In genomic region chr7:29116361-29116760, GRCh38 we compare ENCODE assay signal across 14 cellular contexts. TPM values are rescaled to one million over a fixed set of nuclear protein-coding genes. Genes with fewer than 3 reads are reported as not detected.
DNase-seq lines count a peak whose midpoint lies in the region; ATAC-seq and TF ChIP-seq lines count a peak whose summit lies in the region.
"Had no signal": no experiment of that assay in that cellular context is flagged by ENCODE, and none has a peak within 500 bp of the region (broad histone marks: within the 10 kb centered on the region; RNA-seq: fewer than 3 reads in every experiment).

No MANE protein-coding gene starts in this region.

- 0 out of 2 replicates have a peak, but pooled peaks cover 4% of the 10 kb centered on the region for H3K9me3 ChIP-seq in PC-9 (ENCODE audit: insufficient read depth, low read depth)
- H3K9me3 ChIP-seq: A549 had no signal

- H3K4me2 ChIP-seq in PC-9 = no peak overlapping the region
- H3K4me2 ChIP-seq: A549 had no signal

- no TSS peak for BruUV-seq in PC-9 (replicated peaks; lab: Mats Ljungman, UMichigan)

- POLR2A ChIA-PET in PC-9 (lab: Charles Lee; ENCODE audit: unreplicated experiment) = no interaction called here

- no peaks in the 10 kb centered on the region for H3K36me3 ChIP-seq in PC-9 (ENCODE audit: low read depth)

- TF ChIP-seq CTCF in PC-9 (conservative IDR thresholded peaks at IDR 0.05) (no peak), foreskin keratinocyte (conservative IDR thresholded peaks at IDR 0.05) (no peak)

- H3K79me2 ChIP-seq in PC-9 (ENCODE audit: low read depth) = peaks cover 8% of the 10 kb centered on the region; the same call in 1 of the 2 replicates

- peaks cover 62% of the 10 kb centered on the region for H3K4me1 ChIP-seq in PC-9 (replicated peaks; ENCODE audit: insufficient read depth)
- peaks cover 28% of the 10 kb centered on the region for H3K4me1 ChIP-seq in foreskin keratinocyte
- H3K4me1 ChIP-seq: A549 had no signal

- in situ Hi-C loops in G401 (cut with HindIII; ENCODE audit: low sequenced_read_pairs) = no loop called here

- peak overlapping the region; percentile 42 for H3K27ac ChIP-seq in PC-9
- no peak overlapping the region for H3K27ac ChIP-seq in foreskin keratinocyte
- H3K27ac ChIP-seq: A549 had no signal

- no peak overlapping the region for H2AFZ ChIP-seq in PC-9

- no peaks in the 10 kb centered on the region for H3K27me3 ChIP-seq in PC-9 (ENCODE audit: insufficient read depth, low read depth)
- H3K27me3 ChIP-seq in foreskin keratinocyte = no peaks in the 10 kb centered on the region

- no peaks in the 10 kb centered on the region for H3K9me2 ChIP-seq in PC-9 (ENCODE audit: insufficient read depth)

- DNase-seq in A172 (ENCODE audit: low spot score) (peak; percentile 21), G401 (ENCODE audit: low spot score) (peak; percentile 32), PC-9 (peak in 1 of 2 experiments; percentile 89), kidney glomerular epithelial cell (lab: John Stamatoyannopoulos, UW) (peak; percentile 30), foreskin keratinocyte (no peak), mesenteric fat pad (ENCODE audit: low spot score) (no peak)
- DNase-seq: EL, KG1, NCI-H1092, NCI-H2081 treated with DMSO at 0.1 percent for 48 hours, SHP77 had no signal

- ATAC-seq in foreskin keratinocyte (no peak), HG03521 (IDR thresholded peaks at IDR 0.05; ENCODE audit: unreplicated experiment) (no peak), GM19467 (IDR thresholded peaks at IDR 0.05; ENCODE audit: unreplicated experiment) (no peak)
- ATAC-seq: A549 had no signal

- no peaks in the 10 kb centered on the region for H4K20me1 ChIP-seq in PC-9 (ENCODE audit: insufficient read depth)

- peaks cover 32% of the 10 kb centered on the region for H3F3A ChIP-seq in PC-9 (ENCODE audit: insufficient read depth, low read depth)

- CTCF ChIA-PET in PC-9 (lab: Charles Lee) = no interaction called here

- H3K4me3 ChIP-seq in PC-9 = no peak overlapping the region
- H3K4me3 ChIP-seq: A549 had no signal

- intact Hi-C loops in PC-9 (cut with micrococcal nuclease; ENCODE audit: unreplicated experiment) = no loop called here

RNA-seq across cellular contexts. Expression of gene CPVL, which starts 30.0 kb away (rescaled TPM):
- total RNA-seq in A172 (2014; rRNA removed; shearing (Covaris generic)) = 27.5 and 30.2 TPM in 2 replicates
- total RNA-seq in G401 (2014; rRNA removed; shearing (Covaris generic)) = not detected in 2 replicates
- total RNA-seq in PC-9 (2021) = 0.28 TPM in 1 of 2 replicates, not detected in the other
- 1.5 and 3.2 TPM in 2 replicates for total RNA-seq in foreskin keratinocyte
- polyA plus RNA-seq in foreskin keratinocyte = 0.97 and 3.2 TPM in 2 replicates
- total RNA-seq in mesenteric fat pad = 49.8 TPM

Comparison
In these comparisons a context has a peak if more than half of its experiments do, and no peak if none do; other contexts are left out.
1. DNase-seq: peak in A172 (single experiment), G401 (single experiment) and kidney glomerular epithelial cell (single experiment); none in foreskin keratinocyte (0 of 2) and mesenteric fat pad (single experiment).